ENCODE assay signal across 24 cellular contexts in the genomic region with DNA sequence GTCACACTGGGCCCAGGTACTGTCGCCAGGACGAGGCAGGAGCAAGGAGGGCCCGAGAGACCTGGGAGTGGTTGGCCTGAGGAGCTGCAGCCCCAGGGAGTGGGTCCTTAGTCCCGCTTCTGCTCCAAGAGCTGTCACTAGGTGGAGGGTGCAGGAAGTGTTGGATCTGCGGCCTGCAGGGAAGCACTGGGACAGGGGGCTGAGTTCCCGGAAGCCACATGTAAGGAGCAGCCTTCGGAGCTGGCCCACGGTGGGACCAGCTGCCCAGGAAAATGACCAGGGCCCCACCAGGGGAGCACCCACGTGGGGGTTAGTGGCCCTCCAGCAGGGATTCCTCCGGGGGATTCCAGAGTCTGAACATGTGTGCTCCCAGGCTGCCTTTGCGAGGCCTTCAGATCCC. TPM values are rescaled to one million over a fixed set of nuclear protein-coding genes. Genes with fewer than 3 reads are reported as not detected.
"Had no signal": no experiment of that assay in that cellular context is flagged by ENCODE, and none has a peak within 500 bp of the region (broad histone marks: within the 10 kb centered on the region; RNA-seq: fewer than 3 reads in every experiment).

No MANE protein-coding gene starts in this region.

- H3K4me3 ChIP-seq: ovary, psoas muscle, skin epidermis, spleen, testis, tibial artery, uterus had no signal

- H3K4me1 ChIP-seq: psoas muscle had no signal

- DNase-seq: cortex of kidney; effector memory CD8-positive, alpha-beta T cell; erythroblast; hypothalamus; immature natural killer cell; islet precursor cell; kidney glomerular epithelial cell; left colon; mammary epithelial cell; naive thymus-derived CD8-positive, alpha-beta T cell; nephron progenitor cell; occipital lobe; ovary; posterior cingulate gyrus; psoas muscle; spleen; stimulated activated CD4-positive, alpha-beta T cell treated with anti-CD3 and anti-CD28 coated beads, Interleukin-4, amount 100 ng/mL, for 4 hours; stimulated activated naive CD8-positive, alpha-beta T cell treated with anti-CD3 and anti-CD28 coated beads, Interleukin-15, Interleukin-2, amounts not matched to agents 100 U/mL and 50 U/mL, for 24 hours; substantia nigra; testis; tibial artery; uterus had no signal

- ATAC-seq: effector memory CD8-positive, alpha-beta T cell; left colon; naive thymus-derived CD8-positive, alpha-beta T cell; psoas muscle; stimulated activated memory B cell treated with anti-CD40 and anti-IgM and Interleukin-4, amounts not matched to agents 10 μg/mL and 1 μg/mL and 100 μg/mL, for 72 hours; stimulated activated naive CD8-positive, alpha-beta T cell treated with anti-CD3 and anti-CD28 coated beads, Interleukin-15, Interleukin-2, amounts not matched to agents 100 U/mL and 50 U/mL, for 24 hours had no signal

- H3K36me3 ChIP-seq: ovary, spleen, tibial artery, uterus had no signal

- H3K9me3 ChIP-seq: ovary, psoas muscle, spleen, testis, tibial artery, uterus had no signal

- H3K27me3 ChIP-seq: ovary, spleen, testis, tibial artery, uterus had no signal

- H3K27ac ChIP-seq: ovary, psoas muscle, spleen, testis, uterus had no signal

RNA-seq across cellular contexts. Expression of a gene that starts 9.2 kb away (rescaled TPM):
- polyA plus RNA-seq: naive thymus-derived CD8-positive, alpha-beta T cell had no signal
